In genomic region chr19:32653626-32653968, GRCh38 we compare ENCODE assay signal across 19 cellular contexts. TPM values are rescaled to one million over a fixed set of nuclear protein-coding genes. Genes with fewer than 3 reads are reported as not detected.
"Had no signal": no experiment of that assay in that cellular context is flagged by ENCODE, and none has a peak within 500 bp of the region (broad histone marks: within the 10 kb centered on the region; RNA-seq: fewer than 3 reads in every experiment).

No MANE protein-coding gene starts in this region.

- H3K9me3 ChIP-seq: colonic mucosa, heart left ventricle, sigmoid colon, thoracic aorta had no signal

- H3K27me3 ChIP-seq: colonic mucosa, dorsolateral prefrontal cortex, heart left ventricle, sigmoid colon had no signal

- DNase-seq: activated CD4-positive, alpha-beta memory T cell treated with anti-CD3 and anti-CD28 coated beads for 36 hours; activated CD4-positive, alpha-beta T cell treated with anti-CD3 and anti-CD28 coated beads for 48 hours; activated naive CD4-positive, alpha-beta T cell treated with Interleukin-2 at 50 U/mL for 16 hours; activated naive CD8-positive, alpha-beta T cell treated with anti-CD3 and anti-CD28 coated beads for 36 hours; activated T-cell treated with anti-CD3 and anti-CD28 coated beads, Interleukin-2, amount 50 U/mL, for 48 hours; immature natural killer cell; mammary epithelial cell; naive thymus-derived CD4-positive, alpha-beta T cell; retina; stimulated activated CD4-positive, alpha-beta T cell treated with anti-CD3 and anti-CD28 coated beads, Interleukin-2, amount 100 ng/mL, for 48 hours; stimulated activated CD8-positive, alpha-beta memory T cell treated with anti-CD3 and anti-CD28 coated beads, Interleukin-4, amount 100 ng/mL, for 48 hours; stimulated activated naive B cell treated with anti-CD40 and anti-IgM and Interleukin-4, amounts not matched to agents 10 μg/mL and 1 μg/mL and 100 μg/mL, for 72 hours; SW 1271; T-helper 17 cell had no signal

- H3K27ac ChIP-seq: thoracic aorta had no signal

- ATAC-seq: naive thymus-derived CD4-positive, alpha-beta T cell; stimulated activated naive B cell treated with anti-CD40 and anti-IgM and Interleukin-4, amounts not matched to agents 10 μg/mL and 1 μg/mL and 100 μg/mL, for 72 hours; T-helper 17 cell had no signal

- H3K36me3 ChIP-seq: colonic mucosa had no signal

- H3K4me3 ChIP-seq: colonic mucosa, dorsolateral prefrontal cortex, heart left ventricle, sigmoid colon, thoracic aorta had no signal

RNA-seq across cellular contexts. Expression of gene RGS9BP, which starts 22.1 kb away (rescaled TPM):
- total RNA-seq: activated naive CD8-positive, alpha-beta T cell treated with anti-CD3 and anti-CD28 coated beads for 36 hours had no signal
